ENCODE assay signal across 20 cellular contexts in the genomic region with DNA sequence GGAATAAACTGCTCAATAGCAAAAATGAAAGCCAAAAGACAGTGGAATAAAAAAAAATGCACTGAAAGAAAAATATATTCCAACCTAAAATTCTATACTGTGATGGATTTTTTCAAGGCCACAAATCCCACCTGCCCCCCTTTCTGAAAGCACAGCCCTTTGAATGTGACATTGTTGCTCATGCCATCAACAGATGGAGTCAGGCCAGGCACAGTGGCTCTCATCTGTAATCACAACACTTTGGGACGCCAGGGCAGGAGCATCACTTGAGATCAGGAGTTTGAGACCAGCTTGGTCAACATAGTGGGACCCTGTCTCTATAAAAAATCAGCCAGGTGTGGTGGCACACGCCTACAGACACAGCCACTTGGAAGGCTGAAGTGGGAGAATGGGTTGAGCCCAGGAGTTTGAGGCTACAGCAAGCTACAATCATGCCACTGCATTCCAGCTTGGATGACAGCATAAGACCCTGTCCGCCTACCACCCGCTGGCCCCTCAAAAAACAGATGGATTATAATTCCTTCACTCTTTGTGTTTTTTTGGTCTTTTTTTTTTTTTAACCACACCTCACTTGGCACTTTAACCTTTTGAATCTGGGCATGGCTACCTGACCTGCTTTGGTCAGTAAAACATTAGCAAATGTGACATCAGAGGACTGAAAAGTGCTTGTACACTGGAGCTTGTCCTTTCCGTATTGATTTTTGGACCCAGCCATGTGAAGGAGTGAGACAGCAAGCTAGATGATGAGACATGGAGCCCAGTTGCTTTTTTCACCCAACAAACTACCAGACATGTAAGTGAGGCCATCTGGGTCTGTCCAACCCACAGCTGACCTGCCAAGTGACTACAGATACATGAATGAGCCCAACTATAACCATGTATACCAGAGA. TPM values are rescaled to one million over a fixed set of nuclear protein-coding genes. Genes with fewer than 3 reads are reported as not detected.
A peak's percentile ranks its signal among the peaks of the same experiment; 100 is the strongest.
DNase-seq lines count a peak whose midpoint lies in the region; ATAC-seq, FAIRE-seq and TF ChIP-seq lines count a peak whose summit lies in the region.
"Had no signal": no experiment of that assay in that cellular context is flagged by ENCODE, and none has a peak within 500 bp of the region (broad histone marks: within the 10 kb centered on the region; RNA-seq: fewer than 3 reads in every experiment).

No MANE protein-coding gene starts in this region.

- WGBS in pancreas, 2 donors, result 75 to 78% methylated on average over 5 of the region's 5 CpGs

- ATAC-seq in activated naive CD4-positive, alpha-beta T cell treated with anti-CD3 and anti-CD28 coated beads, Interleukin-2, amount 50 U/mL, for 72 hours, result no peak
- ATAC-seq in Panc1 (no peak), pancreas (peak; percentile 59 to 77 (median 65))
- ATAC-seq: A549; activated T-cell treated with anti-CD3 and anti-CD28 coated beads, Interleukin-2, amount 50 U/mL, for 72 hours; stimulated activated naive B cell treated with anti-CD40 and anti-IgM and Interleukin-4, amounts not matched to agents 10 μg/mL and 1 μg/mL and 100 μg/mL, for 72 hours had no signal

- H3K4me1 Mint-ChIP-seq in activated naive CD4-positive, alpha-beta T cell treated with anti-CD3 and anti-CD28 coated beads, Interleukin-2, amount 50 U/mL, for 24 hours, result peaks cover 88% of the 10 kb centered on the region

- intact Hi-C loops in Panc1 (cut with micrococcal nuclease; ENCODE audit: unreplicated experiment) (no loop called here), head of caudate nucleus (cut with DNase I) (no loop called here), pancreas (cut with DNase I) (no loop called here)

- H3K4me1 ChIP-seq in Panc1 (ENCODE audit: control insufficient read depth, insufficient read depth, low read length) (peaks cover 4% of the 10 kb centered on the region; the same call in 1 of the 2 replicates), pancreas (peaks cover 11 to 32% (median 16%) of the 10 kb centered on the region in 3 donors)
- peaks cover 19% of the 10 kb centered on the region for H3K4me1 ChIP-seq in effector memory CD4-positive, alpha-beta T cell (ENCODE audit: control insufficient read depth, insufficient read depth, low read length, poor library complexity, severe bottlenecking)

- peaks cover 2% of the 10 kb centered on the region for H3K36me3 Mint-ChIP-seq in activated naive CD4-positive, alpha-beta T cell treated with anti-CD3 and anti-CD28 coated beads, Interleukin-2, amount 50 U/mL, for 24 hours
- H3K36me3 Mint-ChIP-seq in activated naive CD4-positive, alpha-beta T cell treated with anti-CD3 and anti-CD28 coated beads, Interleukin-2, amount 50 U/mL, for 72 hours, result peaks cover 0 to 5% of the 10 kb centered on the region in 2 donors

- no peak for FAIRE-seq in pancreas (lab: Jason Lieb, UNC)
- FAIRE-seq: A549, bronchial epithelial cell had no signal

- no peak for DNase-seq in activated naive CD4-positive, alpha-beta T cell treated with anti-CD3 and anti-CD28 coated beads, Interleukin-2, amount 50 U/mL, for 72 hours (ENCODE audit: low spot score in 2 of 2)
- DNase-seq in Panc1 (ENCODE audit: low read depth, low spot score), result no peak
- peak in 25 of 42 donors; percentile 19 to 68 (median 42) for DNase-seq in head of caudate nucleus
- DNase-seq in pancreas, result no peak
- no peak for DNase-seq in H4 (ENCODE audit: low spot score)
- DNase-seq in effector memory CD4-positive, alpha-beta T cell, result no peak
- DNase-seq in NCI-H526 (lab: John Stamatoyannopoulos, UW), result no peak
- DNase-seq: activated CD4-positive, alpha-beta memory T cell treated with anti-CD3 and anti-CD28 coated beads, Interleukin-2, amount 10 ng/mL, durations not matched to agents 7 days and 5 days; activated naive CD8-positive, alpha-beta T cell treated with anti-CD3 and anti-CD28 coated beads, Interleukin-2, amount 10 ng/mL, durations not matched to agents 7 days and 5 days; activated T-cell treated with anti-CD3 and anti-CD28 coated beads, Interleukin-2, amount 50 U/mL, for 72 hours; NCI-H1930; stimulated activated naive B cell treated with anti-CD40 and anti-IgM and Interleukin-4, amounts not matched to agents 10 μg/mL and 1 μg/mL and 100 μg/mL, for 72 hours; T-helper 1 cell; upper lobe of left lung; WERI-Rb-1 had no signal

- H3K4me3 ChIP-seq in Panc1 (ENCODE audit: low read depth in 2 of 2, low read length in 2 of 2) (no peak overlapping the region), pancreas (no peak overlapping the region)
- H3K4me3 ChIP-seq in effector memory CD4-positive, alpha-beta T cell (ENCODE audit: insufficient read depth, low read depth, low read length, poor library complexity, severe bottlenecking), result no peak overlapping the region
- H3K4me3 ChIP-seq: A549, upper lobe of left lung had no signal

- no peak for TF ChIP-seq CTCF in Panc1 (IDR thresholded peaks at IDR 0.05)
- no peak for TF ChIP-seq CTCF in pancreas (IDR thresholded peaks at IDR 0.05)

- H3K27me3 ChIP-seq in Panc1 (ENCODE audit: control insufficient read depth, insufficient read depth, low read length), result no peaks in the 10 kb centered on the region
- H3K27me3 ChIP-seq in pancreas, result no peaks in the 10 kb centered on the region
- H3K27me3 ChIP-seq in effector memory CD4-positive, alpha-beta T cell (replicated peaks; ENCODE audit: control insufficient read depth, insufficient read depth, low read length, poor library complexity, severe bottlenecking), result no peaks in the 10 kb centered on the region
- H3K27me3 ChIP-seq: upper lobe of left lung had no signal

- POLR2A ChIA-PET in Panc1 (lab: Charles Lee), result interaction anchor here (0.7 kb wide), 1 partner anchor 27 kb away, joined by 3 read pairs; no protein-coding TSS in a partner anchor

- H3K27ac ChIP-seq in Panc1 (ENCODE audit: low read length) (no peak overlapping the region), pancreas (no peak overlapping the region)
- H3K27ac ChIP-seq in effector memory CD4-positive, alpha-beta T cell (ENCODE audit: insufficient read depth, low read length, poor library complexity, severe bottlenecking), result no peak overlapping the region
- H3K27ac ChIP-seq: A549, C4-2B, upper lobe of left lung, WERI-Rb-1 had no signal

- BruUV-seq in Panc1 (replicated peaks; lab: Mats Ljungman, UMichigan), result TSS peak; percentile 22

- no peak overlapping the region for H3K4me3 Mint-ChIP-seq in activated naive CD4-positive, alpha-beta T cell treated with anti-CD3 and anti-CD28 coated beads, Interleukin-2, amount 50 U/mL, for 24 hours
- H3K4me3 Mint-ChIP-seq: activated CD4-positive, alpha-beta memory T cell treated with anti-CD3 and anti-CD28 coated beads, Interleukin-2, amount 10 ng/mL, durations not matched to agents 7 days and 5 days; activated naive CD8-positive, alpha-beta T cell treated with anti-CD3 and anti-CD28 coated beads, Interleukin-2, amount 10 ng/mL, durations not matched to agents 7 days and 5 days; activated T-cell treated with anti-CD3 and anti-CD28 coated beads, Interleukin-2, amount 50 U/mL, for 72 hours; stimulated activated naive B cell treated with anti-CD40 and anti-IgM and Interleukin-4, amounts not matched to agents 10 μg/mL and 1 μg/mL and 100 μg/mL, for 72 hours had no signal

- H3K9me3 ChIP-seq in Panc1 (ENCODE audit: control insufficient read depth, insufficient read depth, low read depth, low read length), result no peaks in the 10 kb centered on the region
- H3K9me3 ChIP-seq in pancreas, result no peaks in the 10 kb centered on the region
- H3K9me3 ChIP-seq in effector memory CD4-positive, alpha-beta T cell (ENCODE audit: control insufficient read depth, low read length), result no peaks in the 10 kb centered on the region
- H3K9me3 ChIP-seq: A549, upper lobe of left lung had no signal

- CTCF ChIA-PET in Panc1 (lab: Charles Lee), result no interaction called here

- H3K27ac Mint-ChIP-seq in activated naive CD4-positive, alpha-beta T cell treated with anti-CD3 and anti-CD28 coated beads, Interleukin-2, amount 50 U/mL, for 24 hours, result peak overlapping the region; percentile 12
- H3K27ac Mint-ChIP-seq in activated naive CD4-positive, alpha-beta T cell treated with anti-CD3 and anti-CD28 coated beads, Interleukin-2, amount 50 U/mL, for 72 hours, result peak overlapping the region in 1 of 2 donors; percentile 48
- H3K27ac Mint-ChIP-seq: activated CD4-positive, alpha-beta memory T cell treated with anti-CD3 and anti-CD28 coated beads, Interleukin-2, amount 10 ng/mL, durations not matched to agents 7 days and 5 days; activated naive CD8-positive, alpha-beta T cell treated with anti-CD3 and anti-CD28 coated beads, Interleukin-2, amount 10 ng/mL, durations not matched to agents 7 days and 5 days; activated T-cell treated with anti-CD3 and anti-CD28 coated beads, Interleukin-2, amount 50 U/mL, for 72 hours; stimulated activated naive B cell treated with anti-CD40 and anti-IgM and Interleukin-4, amounts not matched to agents 10 μg/mL and 1 μg/mL and 100 μg/mL, for 72 hours had no signal

- H3K9me3 Mint-ChIP-seq in activated naive CD4-positive, alpha-beta T cell treated with anti-CD3 and anti-CD28 coated beads, Interleukin-2, amount 50 U/mL, for 24 hours, result no peaks in the 10 kb centered on the region
- H3K9me3 Mint-ChIP-seq in activated naive CD4-positive, alpha-beta T cell treated with anti-CD3 and anti-CD28 coated beads, Interleukin-2, amount 50 U/mL, for 72 hours, result no peaks in the 10 kb centered on the region
- H3K9me3 Mint-ChIP-seq: activated CD4-positive, alpha-beta memory T cell treated with anti-CD3 and anti-CD28 coated beads, Interleukin-2, amount 10 ng/mL, durations not matched to agents 7 days and 5 days; activated naive CD8-positive, alpha-beta T cell treated with anti-CD3 and anti-CD28 coated beads, Interleukin-2, amount 10 ng/mL, durations not matched to agents 7 days and 5 days; activated T-cell treated with anti-CD3 and anti-CD28 coated beads, Interleukin-2, amount 50 U/mL, for 72 hours; IgD-negative memory B cell; stimulated activated naive B cell treated with anti-CD40 and anti-IgM and Interleukin-4, amounts not matched to agents 10 μg/mL and 1 μg/mL and 100 μg/mL, for 72 hours had no signal

- in situ Hi-C loops in Panc1 (cut with HindIII; ENCODE audit: low pct_unique_long_range_greater_than_20kb, low sequenced_read_pairs), result no loop called here

- H3K36me3 ChIP-seq in Panc1 (ENCODE audit: control insufficient read depth, insufficient read depth, low read length) (no peaks in the 10 kb centered on the region), pancreas (no peaks in the 10 kb centered on the region)
- H3K36me3 ChIP-seq in effector memory CD4-positive, alpha-beta T cell (ENCODE audit: control insufficient read depth, insufficient read depth, low read length), result no peaks in the 10 kb centered on the region
- H3K36me3 ChIP-seq: upper lobe of left lung, WERI-Rb-1 had no signal

- no peaks in the 10 kb centered on the region for H3K27me3 Mint-ChIP-seq in activated naive CD4-positive, alpha-beta T cell treated with anti-CD3 and anti-CD28 coated beads, Interleukin-2, amount 50 U/mL, for 24 hours
- H3K27me3 Mint-ChIP-seq: activated CD4-positive, alpha-beta memory T cell treated with anti-CD3 and anti-CD28 coated beads, Interleukin-2, amount 10 ng/mL, durations not matched to agents 7 days and 5 days; activated naive CD8-positive, alpha-beta T cell treated with anti-CD3 and anti-CD28 coated beads, Interleukin-2, amount 10 ng/mL, durations not matched to agents 7 days and 5 days; IgD-negative memory B cell; stimulated activated naive B cell treated with anti-CD40 and anti-IgM and Interleukin-4, amounts not matched to agents 10 μg/mL and 1 μg/mL and 100 μg/mL, for 72 hours had no signal

RNA-seq across cellular contexts. Expression of a gene that starts 36.3 kb away (rescaled TPM):
- total RNA-seq in activated naive CD4-positive, alpha-beta T cell treated with anti-CD3 and anti-CD28 coated beads, Interleukin-2, amount 50 U/mL, for 72 hours, result 10 to 100 TPM; 73.0 to 80.4 TPM
- 75.9 TPM for total RNA-seq in Panc1 (2021; ENCODE audit: unreplicated experiment)
- polyA plus RNA-seq in Panc1 (2012; ENCODE audit: insufficient read length), result 46.1 TPM
- total RNA-seq in pancreas, result 10 to 100 TPM; 69.4 to 93.2 (median 72.9) TPM
- 10 to 100 TPM; 30.6 to 40.2 TPM for polyA plus RNA-seq in pancreas
- total RNA-seq in H4 (2014; rRNA removed; shearing (Covaris generic)), result 80.2 and 81.2 TPM in 2 replicates

Comparison
In these comparisons a context has a peak if more than half of its experiments do, and no peak if none do; other contexts are left out.
1. ATAC-seq: peak in pancreas (4 of 4); none in activated naive CD4-positive, alpha-beta T cell treated with anti-CD3 and anti-CD28 coated beads, Interleukin-2, amount 50 U/mL, for 72 hours (0 of 2) and Panc1 (single experiment).
2. DNase-seq: peak in head of caudate nucleus (25 of 42); none in activated naive CD4-positive, alpha-beta T cell treated with anti-CD3 and anti-CD28 coated beads, Interleukin-2, amount 50 U/mL, for 72 hours (0 of 2), Panc1 (single experiment), pancreas (0 of 6), H4 (single experiment), effector memory CD4-positive, alpha-beta T cell (0 of 3) and NCI-H526 (0 of 2).